25 cellular contexts compared by ENCODE assay signal in genomic region chr4:98903963-98904362, GRCh38. TPM values are rescaled to one million over a fixed set of nuclear protein-coding genes. Genes with fewer than 3 reads are reported as not detected.
DNase-seq lines count a peak whose midpoint lies in the region; ATAC-seq and TF ChIP-seq lines count a peak whose summit lies in the region.
"Had no signal": no experiment of that assay in that cellular context is flagged by ENCODE, and none has a peak within 500 bp of the region (broad histone marks: within the 10 kb centered on the region; RNA-seq: fewer than 3 reads in every experiment).

No MANE protein-coding gene starts in this region.

- CTCF ChIA-PET in CD4-positive, alpha-beta T cell (lab: Charles Lee) = no interaction called here
- CTCF ChIA-PET in naive thymus-derived CD4-positive, alpha-beta T cell (lab: Charles Lee) = no interaction called here

- no peaks in the 10 kb centered on the region for H3K27me3 Mint-ChIP-seq in CD4-positive, alpha-beta T cell
- H3K27me3 Mint-ChIP-seq in nephron progenitor cell (ENCODE audit: low read depth, poor library complexity) = no peaks in the 10 kb centered on the region
- H3K27me3 Mint-ChIP-seq in naive thymus-derived CD4-positive, alpha-beta T cell = no peaks in the 10 kb centered on the region
- H3K27me3 Mint-ChIP-seq: B cell; CD8-positive, alpha-beta memory T cell had no signal

- H3K36me3 ChIP-seq in naive thymus-derived CD4-positive, alpha-beta T cell (ENCODE audit: control insufficient read depth in 2 of 3, insufficient read depth in 3 of 3, low read length in 3 of 3) = peaks cover 0 to 6% (median 0%) of the 10 kb centered on the region in 3 experiments

- H3K4me3 ChIP-seq in dorsolateral prefrontal cortex = no peak overlapping the region
- no peak overlapping the region for H3K4me3 ChIP-seq in naive thymus-derived CD4-positive, alpha-beta T cell (ENCODE audit: low read length)
- H3K4me3 ChIP-seq: A549, GM12878 had no signal

- peaks cover 7 to 8% of the 10 kb centered on the region in 2 donors for H3K4me1 ChIP-seq in naive thymus-derived CD4-positive, alpha-beta T cell (ENCODE audit: control insufficient read depth in 2 of 2, insufficient read depth in 2 of 2, low read length in 2 of 2)

- H3K27me3 ChIP-seq in CD4-positive, alpha-beta T cell (ENCODE audit: control insufficient read depth, insufficient read depth, low read length) = no peaks in the 10 kb centered on the region
- no peaks in the 10 kb centered on the region for H3K27me3 ChIP-seq in dorsolateral prefrontal cortex
- no peaks in the 10 kb centered on the region for H3K27me3 ChIP-seq in naive thymus-derived CD4-positive, alpha-beta T cell (ENCODE audit: control insufficient read depth in 2 of 2, insufficient read depth in 2 of 2, low read length in 2 of 2)

- H3K9me3 ChIP-seq in CD4-positive, alpha-beta T cell (ENCODE audit: control insufficient read depth, low read length) = no peaks in the 10 kb centered on the region
- H3K9me3 ChIP-seq in naive thymus-derived CD4-positive, alpha-beta T cell (ENCODE audit: control insufficient read depth in 2 of 3, low read length in 3 of 3) = no peaks in the 10 kb centered on the region
- H3K9me3 ChIP-seq: A549, SK-N-SH had no signal

- no peaks in the 10 kb centered on the region for H3K9me3 Mint-ChIP-seq in CD4-positive, alpha-beta T cell
- peaks cover 5% of the 10 kb centered on the region for H3K9me3 Mint-ChIP-seq in nephron progenitor cell
- peaks cover 0 to 5% (median 0%) of the 10 kb centered on the region in 11 donors for H3K9me3 Mint-ChIP-seq in naive thymus-derived CD4-positive, alpha-beta T cell
- H3K9me3 Mint-ChIP-seq: CD8-positive, alpha-beta memory T cell had no signal

- H3K4me1 Mint-ChIP-seq in CD4-positive, alpha-beta T cell (ENCODE audit: low read depth) = peaks cover 79% of the 10 kb centered on the region
- peaks cover 29% of the 10 kb centered on the region for H3K4me1 Mint-ChIP-seq in nephron progenitor cell
- H3K4me1 Mint-ChIP-seq in naive thymus-derived CD4-positive, alpha-beta T cell = peaks cover 26 to 87% (median 72%) of the 10 kb centered on the region in 7 donors

- no peak for ATAC-seq in CD4-positive, alpha-beta T cell (ENCODE audit: poor library complexity)
- ATAC-seq in naive thymus-derived CD4-positive, alpha-beta T cell = no peak
- no peak for ATAC-seq in HG02970 (IDR thresholded peaks at IDR 0.05; ENCODE audit: low FRiP score, unreplicated experiment)
- ATAC-seq: A549, GM12878, HCT116 had no signal

- no peak for DNase-seq in CD4-positive, alpha-beta T cell
- DNase-seq in MV-4-11 (lab: John Stamatoyannopoulos, UW) = peak; percentile 31
- peak; percentile 8 for DNase-seq in fibroblast of gingiva (ENCODE audit: low read depth)
- DNase-seq in nephron progenitor cell = no peak
- DNase-seq in dorsolateral prefrontal cortex = no peak
- DNase-seq in naive thymus-derived CD4-positive, alpha-beta T cell = no peak
- DNase-seq: CD8-positive, alpha-beta memory T cell; DMS 273 treated with DMSO at 0.1 percent for 48 hours; DMS79; EL; GDM1; NCI-H1105; NCI-H1436 treated with DMSO at 0.1 percent for 48 hours; NCI-H187 treated with DMSO at 0.1 percent for 48 hours; NCI-H2171 treated with DMSO at 0.1 percent for 48 hours; NCI-H345; NCI-H510A treated with DMSO at 0.1 percent for 48 hours; NCI-H774; SK-N-SH had no signal

- H3K27ac Mint-ChIP-seq in CD4-positive, alpha-beta T cell = peak overlapping the region; percentile 17
- peak overlapping the region; percentile 66 for H3K27ac Mint-ChIP-seq in nephron progenitor cell
- peak overlapping the region in 3 of 9 donors; percentile 29 to 58 (median 45) for H3K27ac Mint-ChIP-seq in naive thymus-derived CD4-positive, alpha-beta T cell
- H3K27ac Mint-ChIP-seq: B cell had no signal

- H3K27ac ChIP-seq in CD4-positive, alpha-beta T cell (ENCODE audit: low read depth, low read length) = no peak overlapping the region
- no peak overlapping the region for H3K27ac ChIP-seq in dorsolateral prefrontal cortex
- H3K27ac ChIP-seq in naive thymus-derived CD4-positive, alpha-beta T cell (ENCODE audit: low read depth, low read length) = no peak overlapping the region
- H3K27ac ChIP-seq: A549, C4-2B had no signal

- no peak overlapping the region for H3K4me3 Mint-ChIP-seq in CD4-positive, alpha-beta T cell
- H3K4me3 Mint-ChIP-seq in nephron progenitor cell = no peak overlapping the region
- H3K4me3 Mint-ChIP-seq in naive thymus-derived CD4-positive, alpha-beta T cell = no peak overlapping the region
- H3K4me3 Mint-ChIP-seq: B cell; CD8-positive, alpha-beta memory T cell had no signal

- no peak for TF ChIP-seq CTCF in CD4-positive, alpha-beta T cell (IDR thresholded peaks at IDR 0.05)
- TF ChIP-seq CTCF in nephron progenitor cell (IDR thresholded peaks at IDR 0.05) (no peak), dorsolateral prefrontal cortex (IDR thresholded peaks at IDR 0.05 in 54 of 56, conservative IDR thresholded peaks at IDR 0.05 in 2 of 56; ENCODE audit: low read depth in 1 of 56, partially characterized antibody in 56 of 56) (no peak)

- peaks cover 62% of the 10 kb centered on the region for H3K36me3 Mint-ChIP-seq in CD4-positive, alpha-beta T cell (ENCODE audit: low read depth)
- H3K36me3 Mint-ChIP-seq in nephron progenitor cell (ENCODE audit: low read depth) = peaks cover 83% of the 10 kb centered on the region
- H3K36me3 Mint-ChIP-seq in naive thymus-derived CD4-positive, alpha-beta T cell = peaks cover 6 to 37% (median 36%) of the 10 kb centered on the region in 5 donors

- intact Hi-C loops in CD4-positive, alpha-beta T cell (cut with DNase I, micrococcal nuclease) = no loop called here
- intact Hi-C loops in dorsolateral prefrontal cortex (cut with DNase I) = no loop called here
- intact Hi-C loops in naive thymus-derived CD4-positive, alpha-beta T cell (cut with micrococcal nuclease) = loop anchor here in 1 of 2 donors (2.0 kb wide), 1 partner anchor 13 kb away; no protein-coding TSS in a partner anchor

- POLR2A ChIA-PET in CD4-positive, alpha-beta T cell (lab: Charles Lee) = no interaction called here
- POLR2A ChIA-PET in naive thymus-derived CD4-positive, alpha-beta T cell (lab: Charles Lee) = no interaction called here

RNA-seq across cellular contexts. Expression of gene EIF4E, which starts 25.0 kb away (rescaled TPM):
- 10 to 100 TPM; 47.2 to 49.2 TPM for total RNA-seq in CD4-positive, alpha-beta T cell
- total RNA-seq in dorsolateral prefrontal cortex = 100 to 1,000 TPM in 55 of 120 experiments, 10 to 100 TPM in 65; 56.2 to 162 (median 97.3) TPM
- 10 to 100 TPM; 53.6 to 96.1 (median 63.0) TPM for total RNA-seq in naive thymus-derived CD4-positive, alpha-beta T cell
- 10 to 100 TPM; 53.0 to 72.1 TPM for polyA plus RNA-seq in naive thymus-derived CD4-positive, alpha-beta T cell

Comparison
In these comparisons a context has a peak if more than half of its experiments do, and no peak if none do; other contexts are left out.
1. DNase-seq: peak in MV-4-11 (single experiment) and fibroblast of gingiva (single experiment); none in CD4-positive, alpha-beta T cell (0 of 10), nephron progenitor cell (single experiment), dorsolateral prefrontal cortex (0 of 10) and naive thymus-derived CD4-positive, alpha-beta T cell (0 of 9).